In genomic region chr7:73683916-73684693, GRCh38 we compare ENCODE assay signal across 8 cellular contexts. TPM values are rescaled to one million over a fixed set of nuclear protein-coding genes. Genes with fewer than 3 reads are reported as not detected.
A peak's percentile ranks its signal among the peaks of the same experiment; 100 is the strongest.
DNase-seq lines count a peak whose midpoint lies in the region; ATAC-seq and TF ChIP-seq lines count a peak whose summit lies in the region.

No MANE protein-coding gene starts in this region.

- no peak for TF ChIP-seq POLR2A in lower leg skin (IDR thresholded peaks at IDR 0.05)

- 31 to 36% methylated on average over 46 of the region's 46 CpGs for WGBS in lower leg skin, 2 donors

- peaks cover 5% of the 10 kb centered on the region for H3K36me3 ChIP-seq in BJ (ENCODE audit: control insufficient read depth, insufficient read depth, low read length)
- peaks cover 30% of the 10 kb centered on the region for H3K36me3 ChIP-seq in upper lobe of right lung

- TF ChIP-seq CTCF in BJ (IDR thresholded peaks at IDR 0.05; ENCODE audit: insufficient read depth, low read depth, low read length) = no peak
- no peak for TF ChIP-seq CTCF in astrocyte of the cerebellum (IDR thresholded peaks at IDR 0.05; ENCODE audit: low read depth, low read length, missing control alignments)
- TF ChIP-seq CTCF in lower leg skin (IDR thresholded peaks at IDR 0.05) = no peak
- TF ChIP-seq CTCF in upper lobe of right lung (IDR thresholded peaks at IDR 0.05) = no peak

- H3K27me3 ChIP-seq in BJ (ENCODE audit: control insufficient read depth, insufficient read depth, low read length) = no peaks in the 10 kb centered on the region
- H3K27me3 ChIP-seq in upper lobe of right lung = no peaks in the 10 kb centered on the region

- peaks cover 24% of the 10 kb centered on the region for H3K4me1 ChIP-seq in upper lobe of right lung

- no peaks in the 10 kb centered on the region for H3K9me3 ChIP-seq in upper lobe of right lung

- no peak for DNase-seq in BJ (ENCODE audit: low read depth)
- no peak for DNase-seq in astrocyte of the cerebellum (ENCODE audit: low read depth)
- DNase-seq in lower leg skin (ENCODE audit: low spot score in 2 of 2) = no peak
- DNase-seq in upper lobe of right lung = no peak
- no peak for DNase-seq in RPMI8226
- DNase-seq in anterior cingulate cortex (lab: John Stamatoyannopoulos, UW) = no peak

- H3K4me3 ChIP-seq in BJ (ENCODE audit: low read depth, low read length) = peak overlapping the region; percentile 85
- peak overlapping the region; percentile 99 for H3K4me3 ChIP-seq in astrocyte of the cerebellum (ENCODE audit: low read depth, low read length)
- peak overlapping the region; percentile 71 for H3K4me3 ChIP-seq in lower leg skin (ENCODE audit: low read depth, poor library complexity, severe bottlenecking)
- H3K4me3 ChIP-seq in upper lobe of right lung = peak overlapping the region; percentile 92

- POLR2A ChIA-PET in BJ (lab: Charles Lee) = no interaction called here

- in situ Hi-C loops in astrocyte of the cerebellum (cut with HindIII; ENCODE audit: low sequenced_read_pairs) = no loop called here

- peak overlapping the region; percentile 88 for H3K27ac ChIP-seq in upper lobe of right lung

- intact Hi-C loops in lower leg skin (cut with DNase I; ENCODE audit: low total_unique reads) (no loop called here), upper lobe of right lung (cut with DNase I) (no loop called here)

- CTCF ChIA-PET in BJ (lab: Yijun Ruan, JAX) = interaction anchor here (1.2 kb wide), 1 partner anchor 18 kb away, joined by 4 read pairs; no protein-coding TSS in a partner anchor

- ATAC-seq in HG03159 (IDR thresholded peaks at IDR 0.05; ENCODE audit: unreplicated experiment) (peak; percentile 8), upper lobe of right lung (no peak), HG02870 (IDR thresholded peaks at IDR 0.05; ENCODE audit: unreplicated experiment) (no peak)

RNA-seq across cellular contexts. Expression of gene BUD23, which starts 0.7 kb away (rescaled TPM):
- 66.9 and 69.8 TPM in 2 replicates for polyA plus RNA-seq in BJ (2011; rRNA removed)
- 14.8 and 25.3 TPM in 2 replicates for polyA minus RNA-seq in BJ (2011; rRNA and poly(A)+ RNA removed)
- total RNA-seq in lower leg skin (10 to 100 TPM; 46.3 to 57.8 (median 53.2) TPM), upper lobe of right lung (38.4 TPM)

RNA-seq across cellular contexts. Expression of gene DNAJC30, which starts 0.9 kb away (rescaled TPM):
- polyA plus RNA-seq in BJ (2011; rRNA removed) = 6.4 and 6.9 TPM in 2 replicates
- 5.1 TPM in 2 replicates for polyA minus RNA-seq in BJ (2011; rRNA and poly(A)+ RNA removed)
- total RNA-seq in lower leg skin (1 to 10 TPM; 3.4 to 6.1 (median 4.1) TPM), upper lobe of right lung (10.2 TPM)

RNA-seq across cellular contexts. Expression of gene VPS37D, which starts 16.5 kb away (rescaled TPM):
- polyA plus RNA-seq in BJ (2011; rRNA removed) = 2.2 and 3.3 TPM in 2 replicates
- 1.5 and 1.6 TPM in 2 replicates for polyA minus RNA-seq in BJ (2011; rRNA and poly(A)+ RNA removed)
- 1 to 10 TPM; 2.4 to 6.9 (median 4.1) TPM for total RNA-seq in lower leg skin
- total RNA-seq in upper lobe of right lung = 1.4 TPM

RNA-seq across cellular contexts. Expression of gene STX1A, which starts 35.4 kb away (rescaled TPM):
- polyA plus RNA-seq in BJ (2011; rRNA removed) = 10.7 and 12.2 TPM in 2 replicates
- polyA minus RNA-seq in BJ (2011; rRNA and poly(A)+ RNA removed) = 7.2 and 8.6 TPM in 2 replicates
- total RNA-seq in lower leg skin (1 to 10 TPM; 2.9 to 9.2 (median 4.6) TPM), upper lobe of right lung (6.3 TPM)

RNA-seq across cellular contexts. Expression of gene ABHD11, which starts 54.5 kb away (rescaled TPM):
- polyA plus RNA-seq in BJ (2011; rRNA removed) = 11.6 and 16.9 TPM in 2 replicates
- 8.2 and 9.9 TPM in 2 replicates for polyA minus RNA-seq in BJ (2011; rRNA and poly(A)+ RNA removed)
- total RNA-seq in lower leg skin = 10 to 100 TPM; 24.9 to 29.0 (median 26.3) TPM
- total RNA-seq in upper lobe of right lung = 19.7 TPM
